ENCODE assay signal across 1 cellular context in the genomic region with DNA sequence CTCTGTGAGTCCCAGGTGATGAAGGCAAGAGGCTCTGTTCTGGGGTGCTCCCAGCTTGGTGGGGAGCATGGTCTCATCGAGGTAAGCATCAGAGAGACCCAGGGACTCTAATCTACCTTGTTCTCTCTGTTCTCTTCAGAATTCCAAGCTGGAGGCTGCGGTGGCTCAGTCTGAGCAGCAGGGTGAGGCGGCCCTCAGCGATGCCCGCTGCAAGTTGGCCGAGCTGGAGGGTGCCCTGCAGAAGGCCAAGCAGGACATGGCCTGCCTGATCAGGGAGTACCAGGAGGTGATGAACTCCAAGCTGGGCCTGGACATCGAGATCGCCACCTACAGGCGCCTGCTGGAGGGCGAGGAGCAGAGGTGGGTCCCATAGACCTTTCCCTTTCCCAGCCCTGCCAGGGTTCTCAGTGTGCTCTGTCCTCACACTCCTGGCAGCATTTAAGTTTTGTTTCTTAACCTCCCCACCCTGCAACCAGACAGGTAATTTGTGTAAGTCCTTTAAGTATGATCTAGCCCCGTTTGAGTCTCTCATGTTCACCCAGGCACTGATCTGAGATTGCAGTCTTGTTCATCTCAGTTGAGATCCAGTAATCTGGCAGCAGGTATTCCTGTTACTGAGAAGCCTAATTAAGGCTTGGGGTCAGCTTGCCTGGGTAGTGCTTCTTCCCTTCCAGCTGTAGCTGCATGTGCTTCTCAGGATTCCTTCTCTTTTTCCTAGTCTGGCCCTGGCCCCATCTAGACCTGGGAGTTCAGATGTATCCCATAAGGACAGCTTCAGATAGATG.
TF ChIP-seq lines count a peak whose summit lies in the region.

No MANE protein-coding gene starts in this region.

TF ChIP-seq in HCT116, 20 proteins besides CTCF, POLR2A, EP300 and RAD21:
- TF ChIP-seq EGR1 (IDR thresholded peaks at IDR 0.05; ENCODE audit: low read depth) (no peak), JUND (IDR thresholded peaks at IDR 0.05) (no peak), EZH2 (IDR thresholded peaks at IDR 0.05) (no peak), ZNF274 (IDR thresholded peaks at IDR 0.05; ENCODE audit: low read depth, low read length) (no peak), CEBPB (IDR thresholded peaks at IDR 0.05; ENCODE audit: low read depth) (no peak), SP1 (IDR thresholded peaks at IDR 0.05; ENCODE audit: low read depth) (no peak), ELF1 (IDR thresholded peaks at IDR 0.05; ENCODE audit: borderline replicate concordance, low read depth) (no peak), TCF7L2 (IDR thresholded peaks at IDR 0.05; ENCODE audit: borderline replicate concordance, extremely low read depth, insufficient read depth, insufficient read length) (no peak), CBX3 (IDR thresholded peaks at IDR 0.05; ENCODE audit: low read depth) (no peak)
- TF ChIP-seq, protein P1, sequence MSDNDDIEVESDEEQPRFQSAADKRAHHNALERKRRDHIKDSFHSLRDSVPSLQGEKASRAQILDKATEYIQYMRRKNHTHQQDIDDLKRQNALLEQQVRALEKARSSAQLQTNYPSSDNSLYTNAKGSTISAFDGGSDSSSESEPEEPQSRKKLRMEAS (IDR thresholded peaks at IDR 0.05) = no peak
